In the genomic region with DNA sequence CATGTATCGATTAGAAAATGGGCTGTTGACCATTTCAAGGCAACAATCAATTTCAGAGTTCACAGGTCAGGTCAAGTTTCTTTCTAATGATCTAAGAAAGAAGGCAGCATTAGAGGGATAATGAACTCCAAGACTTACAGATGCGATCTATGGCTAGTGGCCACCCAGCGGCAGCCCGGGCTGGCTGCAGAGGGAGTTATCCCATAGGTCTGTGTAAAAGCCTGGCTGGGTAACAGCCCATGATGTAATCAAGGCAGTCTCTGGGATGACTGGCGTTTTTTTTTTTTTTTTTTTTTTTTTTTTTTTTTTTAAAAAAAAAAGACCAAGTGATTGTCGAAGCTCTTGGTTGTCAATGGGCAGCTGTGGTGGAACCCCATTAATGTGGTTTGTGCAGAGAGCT, we compare ENCODE assay signal across 24 cellular contexts.
A peak's percentile ranks its signal among the peaks of the same experiment; 100 is the strongest.
DNase-seq lines count a peak whose midpoint lies in the region; ATAC-seq, FAIRE-seq and TF ChIP-seq lines count a peak whose summit lies in the region.
"Had no signal": no experiment of that assay in that cellular context is flagged by ENCODE, and none has a peak within 500 bp of the region (broad histone marks: within the 10 kb centered on the region; RNA-seq: fewer than 3 reads in every experiment).

No MANE protein-coding gene starts in this region.

- H3K4me3 Mint-ChIP-seq in activated T-cell treated with anti-CD3 and anti-CD28 coated beads, Interleukin-2, amount 50 U/mL, for 4 hours, result no peak overlapping the region
- H3K4me3 Mint-ChIP-seq: activated naive CD8-positive, alpha-beta T cell; activated T-helper 1 cell treated with anti-CD3 and anti-CD28 coated beads, Interleukin-12 subunit alpha, Interleukin-12 subunit beta, Interleukin-2, Interleukin-4 antibody, amounts not matched to agents 30 ng/mL and 10 ng/mL and 1 ng/mL, durations not matched to agents 14 hours and 24 hours and 36 hours; CD4-positive, alpha-beta memory T cell; HFFc6; nephron had no signal

- H3K4me1 ChIP-seq in HepG2 (ENCODE audit: insufficient read depth, low read length) (no peaks in the 10 kb centered on the region), right lobe of liver (no peaks in the 10 kb centered on the region), heart left ventricle (no peaks in the 10 kb centered on the region)
- H3K4me1 ChIP-seq: left lung had no signal

- no peaks in the 10 kb centered on the region for H3K27me3 Mint-ChIP-seq in activated T-cell treated with anti-CD3 and anti-CD28 coated beads, Interleukin-2, amount 50 U/mL, for 4 hours (ENCODE audit: low read depth)

- H3K4me3 ChIP-seq in HepG2 (replicated peaks in 1 of 3; ENCODE audit: insufficient read depth in 1 of 3, low read depth in 2 of 3, low read length in 3 of 3), result no peak overlapping the region
- H3K4me3 ChIP-seq in right lobe of liver, result no peak overlapping the region
- H3K4me3 ChIP-seq in fibroblast of mammary gland (ENCODE audit: control insufficient read depth, low read depth, low read length), result no peak overlapping the region
- H3K4me3 ChIP-seq in heart left ventricle, result no peak overlapping the region
- H3K4me3 ChIP-seq: left lung had no signal

- in situ Hi-C loops in HepG2 (cut with HindIII; ENCODE audit: extremely low pct_ligation_motif_present, low pct_unique_long_range_greater_than_20kb), result no loop called here

- no peaks in the 10 kb centered on the region for H3K4me1 Mint-ChIP-seq in activated T-cell treated with anti-CD3 and anti-CD28 coated beads, Interleukin-2, amount 50 U/mL, for 4 hours (ENCODE audit: low read depth)
- H3K4me1 Mint-ChIP-seq: CD4-positive, alpha-beta memory T cell had no signal

- no peak overlapping the region for H2AFZ ChIP-seq in HepG2 (ENCODE audit: low read length)

- H3K9me3 ChIP-seq in HepG2 (ENCODE audit: low read length), result no peaks in the 10 kb centered on the region
- H3K9me3 ChIP-seq in right lobe of liver, result no peaks in the 10 kb centered on the region
- no peaks in the 10 kb centered on the region for H3K9me3 ChIP-seq in heart left ventricle
- H3K9me3 ChIP-seq: left lung had no signal

- no peak for TF ChIP-seq CTCF in HepG2 (CRISPR knock-in tag; IDR thresholded peaks at IDR 0.05)
- no peak for TF ChIP-seq CTCF in right lobe of liver (IDR thresholded peaks at IDR 0.05)
- peak; percentile 32 for TF ChIP-seq CTCF in fibroblast of mammary gland (conservative IDR thresholded peaks at IDR 0.05; ENCODE audit: control insufficient read depth, insufficient read depth, low read depth, low read length)
- TF ChIP-seq CTCF in heart left ventricle (IDR thresholded peaks at IDR 0.05), result no peak

- H3K36me3 ChIP-seq in HepG2 (replicated peaks in 1 of 2; ENCODE audit: control insufficient read depth in 1 of 2, insufficient read depth in 2 of 2, low read length in 2 of 2) (no peaks in the 10 kb centered on the region), right lobe of liver (no peaks in the 10 kb centered on the region), heart left ventricle (no peaks in the 10 kb centered on the region)
- H3K36me3 ChIP-seq: left lung had no signal

- TF ChIP-seq POLR2A in HepG2 (IDR thresholded peaks at IDR 0.05; ENCODE audit: insufficient read depth in 1 of 2, low read depth in 2 of 2, low read length in 2 of 2), result no peak
- TF ChIP-seq POLR2A in right lobe of liver (IDR thresholded peaks at IDR 0.05), result no peak
- no peak for TF ChIP-seq POLR2A in heart left ventricle (IDR thresholded peaks at IDR 0.05)

- 18% methylated on average over 6 of the region's 6 CpGs for WGBS in HepG2 (ENCODE audit: low lambda C conversion rate)
- WGBS in right lobe of liver (ENCODE audit: insufficient coverage, low coverage, low lambda C conversion rate, missing lambda C conversion rate), result 57% methylated on average over 5 of the region's 6 CpGs
- 60 to 80% (median 64%) methylated on average over 6 of the region's 6 CpGs for WGBS in heart left ventricle, 4 donors

- no peak for FAIRE-seq in HepG2 (lab: Jason Lieb, UNC)

- no peaks in the 10 kb centered on the region for H3K27me3 ChIP-seq in HepG2 (ENCODE audit: control insufficient read depth in 1 of 2, insufficient read depth in 2 of 2, low read length in 2 of 2)
- no peaks in the 10 kb centered on the region for H3K27me3 ChIP-seq in right lobe of liver
- H3K27me3 ChIP-seq in heart left ventricle, result peaks cover 0 to 20% (median 3%) of the 10 kb centered on the region in 9 donors

- CTCF ChIA-PET in HepG2 (lab: Yijun Ruan, JAX; ENCODE audit: low intra/inter-chr PET ratio, low total read pairs), result no interaction called here

- POLR2A ChIA-PET in HepG2 (lab: Yijun Ruan, JAX), result no interaction called here

- no peaks in the 10 kb centered on the region for H3K9me3 Mint-ChIP-seq in activated T-cell treated with anti-CD3 and anti-CD28 coated beads, Interleukin-2, amount 50 U/mL, for 4 hours
- H3K9me3 Mint-ChIP-seq: activated T-helper 1 cell treated with anti-CD3 and anti-CD28 coated beads, Interleukin-12 subunit alpha, Interleukin-12 subunit beta, Interleukin-2, Interleukin-4 antibody, amounts not matched to agents 30 ng/mL and 10 ng/mL and 1 ng/mL, durations not matched to agents 14 hours and 24 hours and 36 hours; CD4-positive, alpha-beta memory T cell; nephron had no signal

- no peaks in the 10 kb centered on the region for H3K79me2 ChIP-seq in HepG2 (ENCODE audit: insufficient read depth, low read length)

- intact Hi-C loops in HepG2 (cut with micrococcal nuclease; ENCODE audit: unreplicated experiment) (no loop called here), right lobe of liver (cut with DNase I) (no loop called here), heart left ventricle (cut with DNase I) (no loop called here)

- TF ChIP-seq RAD21 in HepG2 (CRISPR knock-in tag; IDR thresholded peaks at IDR 0.05), result no peak

- TF ChIP-seq EP300 in HepG2 (IDR thresholded peaks at IDR 0.05; ENCODE audit: low read depth in 2 of 2, low read length in 2 of 2) (no peak), HepG2 (CRISPR knock-in tag; IDR thresholded peaks at IDR 0.05; ENCODE audit: borderline replicate concordance) (no peak)

- no peak overlapping the region for H3K4me2 ChIP-seq in HepG2 (ENCODE audit: low read depth, low read length)

- BruUV-seq in HepG2 (replicated peaks; lab: Mats Ljungman, UMichigan), result no TSS peak

- ATAC-seq in HepG2, result peak; percentile 62
- ATAC-seq in right lobe of liver, result no peak
- no peak for ATAC-seq in activated T-cell treated with anti-CD3 and anti-CD28 coated beads, Interleukin-2, amount 50 U/mL, for 4 hours
- ATAC-seq in heart left ventricle, result no peak
- no peak for ATAC-seq in HG02973 (IDR thresholded peaks at IDR 0.05; ENCODE audit: unreplicated experiment)
- ATAC-seq: esophagus mucosa, left lung had no signal

- DNase-seq in HepG2 (ENCODE audit: low spot score), result no peak
- DNase-seq in right lobe of liver, result no peak
- DNase-seq in M059J (ENCODE audit: low read depth), result peak; percentile 27
- peak; percentile 72 for DNase-seq in fibroblast of mammary gland (ENCODE audit: low read depth)
- no peak for DNase-seq in activated T-cell treated with anti-CD3 and anti-CD28 coated beads, Interleukin-2, amount 50 U/mL, for 4 hours
- no peak for DNase-seq in heart left ventricle
- no peak for DNase-seq in NCI-H82 (lab: John Stamatoyannopoulos, UW)
- DNase-seq: CD4-positive, alpha-beta memory T cell; cerebellar nuclear complex; DMS79; HFFc6; KBM-7; left lung; midbrain; NCI-H1930; NCI-H524; RPMI8226; stimulated activated CD4-positive, alpha-beta T cell treated with anti-CD3 and anti-CD28 coated beads, Interleukin-1b, Interleukin-23, amount 100 ng/mL, for 48 hours; stimulated activated naive CD4-positive, alpha-beta T cell had no signal

- H3K36me3 Mint-ChIP-seq in activated T-cell treated with anti-CD3 and anti-CD28 coated beads, Interleukin-2, amount 50 U/mL, for 4 hours (ENCODE audit: insufficient read depth), result no peaks in the 10 kb centered on the region
- H3K36me3 Mint-ChIP-seq: activated naive CD8-positive, alpha-beta T cell; CD4-positive, alpha-beta memory T cell had no signal

- no peaks in the 10 kb centered on the region for H4K20me1 ChIP-seq in HepG2 (ENCODE audit: insufficient read depth, low read length)

- no peak overlapping the region for H3K9ac ChIP-seq in HepG2 (ENCODE audit: insufficient read depth, low read depth, low read length)

- no peak overlapping the region for H3K27ac ChIP-seq in HepG2 (ENCODE audit: extremely low read length, insufficient read depth, low read length)
- H3K27ac ChIP-seq in right lobe of liver, result no peak overlapping the region
- no peak overlapping the region for H3K27ac ChIP-seq in heart left ventricle
- H3K27ac ChIP-seq: left lung had no signal

TF ChIP-seq in HepG2, 621 proteins besides CTCF, POLR2A, EP300 and RAD21 (continues in another document):
- TF ChIP-seq ARHGAP35 (CRISPR knock-in tag; IDR thresholded peaks at IDR 0.05; ENCODE audit: borderline replicate concordance), result no peak
- no peak for TF ChIP-seq STAG1 (CRISPR knock-in tag; IDR thresholded peaks at IDR 0.05)
- TF ChIP-seq, protein P1, sequence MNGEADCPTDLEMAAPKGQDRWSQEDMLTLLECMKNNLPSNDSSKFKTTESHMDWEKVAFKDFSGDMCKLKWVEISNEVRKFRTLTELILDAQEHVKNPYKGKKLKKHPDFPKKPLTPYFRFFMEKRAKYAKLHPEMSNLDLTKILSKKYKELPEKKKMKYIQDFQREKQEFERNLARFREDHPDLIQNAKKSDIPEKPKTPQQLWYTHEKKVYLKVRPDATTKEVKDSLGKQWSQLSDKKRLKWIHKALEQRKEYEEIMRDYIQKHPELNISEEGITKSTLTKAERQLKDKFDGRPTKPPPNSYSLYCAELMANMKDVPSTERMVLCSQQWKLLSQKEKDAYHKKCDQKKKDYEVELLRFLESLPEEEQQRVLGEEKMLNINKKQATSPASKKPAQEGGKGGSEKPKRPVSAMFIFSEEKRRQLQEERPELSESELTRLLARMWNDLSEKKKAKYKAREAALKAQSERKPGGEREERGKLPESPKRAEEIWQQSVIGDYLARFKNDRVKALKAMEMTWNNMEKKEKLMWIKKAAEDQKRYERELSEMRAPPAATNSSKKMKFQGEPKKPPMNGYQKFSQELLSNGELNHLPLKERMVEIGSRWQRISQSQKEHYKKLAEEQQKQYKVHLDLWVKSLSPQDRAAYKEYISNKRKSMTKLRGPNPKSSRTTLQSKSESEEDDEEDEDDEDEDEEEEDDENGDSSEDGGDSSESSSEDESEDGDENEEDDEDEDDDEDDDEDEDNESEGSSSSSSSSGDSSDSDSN (CRISPR knock-in tag; IDR thresholded peaks at IDR 0.05), result no peak
- TF ChIP-seq, protein P2, sequence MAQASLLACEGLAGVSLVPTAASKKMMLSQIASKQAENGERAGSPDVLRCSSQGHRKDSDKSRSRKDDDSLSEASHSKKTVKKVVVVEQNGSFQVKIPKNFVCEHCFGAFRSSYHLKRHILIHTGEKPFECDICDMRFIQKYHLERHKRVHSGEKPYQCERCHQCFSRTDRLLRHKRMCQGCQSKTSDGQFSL (CRISPR knock-in tag; IDR thresholded peaks at IDR 0.05), result no peak
- no peak for TF ChIP-seq REXO4 (CRISPR knock-in tag; IDR thresholded peaks at IDR 0.05; ENCODE audit: borderline replicate concordance)
- TF ChIP-seq RAD51 (IDR thresholded peaks at IDR 0.05; ENCODE audit: borderline replicate concordance), result no peak
- no peak for TF ChIP-seq ZNF569 (CRISPR knock-in tag; IDR thresholded peaks at IDR 0.05; ENCODE audit: borderline replicate concordance)
- no peak for TF ChIP-seq PCBP2 (optimal IDR thresholded peaks at IDR 0.05; ENCODE audit: low read depth, low read length, poor library complexity, severe bottlenecking)
- TF ChIP-seq ZFYVE20 (CRISPR knock-in tag; IDR thresholded peaks at IDR 0.05; ENCODE audit: borderline replicate concordance, low read depth), result no peak

Comparison
In these comparisons a context has a peak if more than half of its experiments do, and no peak if none do; other contexts are left out.
1. DNase-seq: peak in M059J (single experiment) and fibroblast of mammary gland (single experiment); none in HepG2 (single experiment), right lobe of liver (0 of 3), activated T-cell treated with anti-CD3 and anti-CD28 coated beads, Interleukin-2, amount 50 U/mL, for 4 hours (single experiment), heart left ventricle (0 of 5) and NCI-H82 (single experiment).